Comparison of ENCODE assay signal across 5 cellular contexts in the genomic region with DNA sequence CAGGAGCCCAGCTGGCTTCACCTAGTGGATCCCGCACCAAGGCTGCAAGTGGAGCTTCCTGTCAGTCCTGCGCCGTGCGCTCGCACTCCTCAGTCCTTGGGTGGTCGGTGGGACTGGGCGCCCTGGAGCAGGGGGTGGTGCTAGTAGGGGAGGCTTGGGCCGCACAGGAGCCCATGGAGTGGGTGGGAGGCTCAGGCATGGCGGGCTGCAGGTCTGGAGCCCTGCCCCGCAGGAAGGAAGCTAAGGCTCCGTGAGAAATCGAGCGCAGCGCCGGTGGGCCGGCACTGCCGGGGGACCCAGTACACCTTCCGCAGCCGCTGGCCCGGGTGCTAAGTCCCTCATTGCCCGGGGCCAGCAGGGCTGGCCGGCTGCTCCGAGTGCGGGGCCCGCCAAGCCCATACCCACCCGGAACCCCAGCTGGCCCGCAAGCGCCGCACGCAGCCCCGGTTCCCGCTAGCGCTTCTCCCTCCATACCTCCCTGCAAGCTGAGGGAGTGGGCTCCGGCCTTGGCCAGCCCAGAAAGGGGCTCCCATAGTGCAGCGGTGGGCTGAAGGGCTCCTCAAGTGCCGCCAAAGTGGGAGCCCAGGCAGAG.
DNase-seq lines count a peak whose midpoint lies in the region; ATAC-seq, FAIRE-seq and TF ChIP-seq lines count a peak whose summit lies in the region.
"Not testable (repeated sequence)": the region's sequence is repeated elsewhere in the genome, so short reads cannot be mapped to it uniquely, and the experiment has no call there.

No MANE protein-coding gene starts in this region.

- TF ChIP-seq POLR2A in HepG2 (IDR thresholded peaks at IDR 0.05; ENCODE audit: insufficient read depth in 1 of 2, low read depth in 2 of 2, low read length in 2 of 2) = not testable (repeated sequence)

- not testable (repeated sequence) for H3K4me3 Mint-ChIP-seq in osteocyte (ENCODE audit: unreplicated experiment)
- peak overlapping the region; percentile 57 for H3K4me3 Mint-ChIP-seq in progenitor cell of endocrine pancreas (ENCODE audit: low read depth)

- not testable (repeated sequence) for H3K36me3 ChIP-seq in hepatocyte (replicated peaks; ENCODE audit: insufficient read depth, low read depth); HepG2 (replicated peaks in 1 of 2; ENCODE audit: control insufficient read depth in 1 of 2, insufficient read depth in 2 of 2, low read length in 2 of 2)

- in situ Hi-C loops in HepG2 (cut with HindIII; ENCODE audit: extremely low pct_ligation_motif_present, low pct_unique_long_range_greater_than_20kb) = not testable (repeated sequence)

- WGBS in hepatocyte (ENCODE audit: low lambda C conversion rate, missing lambda C conversion rate) = 98% methylated on average over 22 of the region's 36 CpGs
- WGBS in HepG2 (ENCODE audit: low lambda C conversion rate) = 97% methylated on average over 10 of the region's 36 CpGs

- intact Hi-C loops in HepG2 (cut with micrococcal nuclease; ENCODE audit: unreplicated experiment) = loop anchor here (10.0 kb wide), 1 partner anchor 164 kb away; no protein-coding TSS in a partner anchor

- not testable (repeated sequence) for H4K20me1 ChIP-seq in hepatocyte (ENCODE audit: insufficient read depth, poor library complexity, severe bottlenecking); HepG2 (ENCODE audit: insufficient read depth, low read length)

- CTCF ChIA-PET in HepG2 (lab: Yijun Ruan, JAX; ENCODE audit: low intra/inter-chr PET ratio, low total read pairs) = not testable (repeated sequence)

- H3K9ac ChIP-seq in HepG2 (ENCODE audit: insufficient read depth, low read depth, low read length) = not testable (repeated sequence)

- H3K27ac ChIP-seq in hepatocyte = not testable (repeated sequence)
- peak overlapping the region; percentile 92 for H3K27ac ChIP-seq in HepG2 (ENCODE audit: extremely low read length, insufficient read depth, low read length)

- BruUV-seq in HepG2 (replicated peaks; lab: Mats Ljungman, UMichigan) = not testable (repeated sequence)

- TF ChIP-seq CTCF in hepatocyte (IDR thresholded peaks at IDR 0.05; ENCODE audit: poor library complexity); HepG2 (CRISPR knock-in tag; IDR thresholded peaks at IDR 0.05); osteocyte (IDR thresholded peaks at IDR 0.05); progenitor cell of endocrine pancreas (IDR thresholded peaks at IDR 0.05; ENCODE audit: unreplicated experiment): not testable (repeated sequence)

- TF ChIP-seq EP300 in HepG2 (IDR thresholded peaks at IDR 0.05; ENCODE audit: low read depth in 2 of 2, low read length in 2 of 2); HepG2 (CRISPR knock-in tag; IDR thresholded peaks at IDR 0.05; ENCODE audit: borderline replicate concordance): not testable (repeated sequence)

- H3K9me3 ChIP-seq in hepatocyte (ENCODE audit: low read depth); HepG2 (ENCODE audit: low read length): not testable (repeated sequence)

- H3K27ac Mint-ChIP-seq in osteocyte (ENCODE audit: unreplicated experiment) = not testable (repeated sequence)
- H3K27ac Mint-ChIP-seq in progenitor cell of endocrine pancreas = peak overlapping the region; percentile 96

- H3K9me3 Mint-ChIP-seq in osteocyte (ENCODE audit: unreplicated experiment) = not testable (repeated sequence)
- peaks cover 13% of the 10 kb centered on the region for H3K9me3 Mint-ChIP-seq in progenitor cell of endocrine pancreas (ENCODE audit: low read depth)

- H3K36me3 Mint-ChIP-seq in osteocyte (ENCODE audit: unreplicated experiment); progenitor cell of endocrine pancreas (ENCODE audit: insufficient read depth): not testable (repeated sequence)

- H3K4me1 Mint-ChIP-seq in osteocyte (ENCODE audit: unreplicated experiment) = not testable (repeated sequence)
- H3K4me1 Mint-ChIP-seq in progenitor cell of endocrine pancreas (ENCODE audit: low read depth) = peaks cover 23% of the 10 kb centered on the region

- not testable (repeated sequence) for ATAC-seq in HepG2

- not testable (repeated sequence) for H2AFZ ChIP-seq in hepatocyte; HepG2 (ENCODE audit: low read length)

- POLR2A ChIA-PET in HepG2 (lab: Yijun Ruan, JAX) = interaction anchor here (2.3 kb wide), 1 partner anchor 11 kb away, joined by 8 read pairs; no protein-coding TSS in a partner anchor

- not testable (repeated sequence) for H3K4me3 ChIP-seq in hepatocyte
- peak overlapping the region; percentile 54 to 66 (median 63); a peak in 4 of 6 replicates for H3K4me3 ChIP-seq in HepG2 (replicated peaks in 1 of 3; ENCODE audit: insufficient read depth in 1 of 3, low read depth in 2 of 3, low read length in 3 of 3)

- H3K27me3 Mint-ChIP-seq in osteocyte (ENCODE audit: unreplicated experiment); progenitor cell of endocrine pancreas: not testable (repeated sequence)

- not testable (repeated sequence) for H3K9me2 ChIP-seq in hepatocyte (replicated peaks; ENCODE audit: insufficient read depth)

- H3K4me1 ChIP-seq in hepatocyte (ENCODE audit: insufficient read depth) = not testable (repeated sequence)
- peaks cover 35% of the 10 kb centered on the region for H3K4me1 ChIP-seq in HepG2 (ENCODE audit: insufficient read depth, low read length)

- DNase-seq in DMS53 (lab: John Stamatoyannopoulos, UW) = peak; percentile 38
- DNase-seq in hepatocyte (ENCODE audit: low spot score); HepG2 (ENCODE audit: low spot score); progenitor cell of endocrine pancreas (ENCODE audit: low spot score, unreplicated experiment): not testable (repeated sequence)
- peak; percentile 80 for DNase-seq in osteocyte (ENCODE audit: extremely low spot score, unreplicated experiment)

- H3K4me2 ChIP-seq in hepatocyte (peak overlapping the region; percentile 74), HepG2 (ENCODE audit: low read depth, low read length) (peak overlapping the region; percentile 99)

- not testable (repeated sequence) for H3K79me2 ChIP-seq in hepatocyte; HepG2 (ENCODE audit: insufficient read depth, low read length)

- H3K27me3 ChIP-seq in hepatocyte; HepG2 (ENCODE audit: control insufficient read depth in 1 of 2, insufficient read depth in 2 of 2, low read length in 2 of 2): not testable (repeated sequence)

- not testable (repeated sequence) for TF ChIP-seq RAD21 in HepG2 (CRISPR knock-in tag; IDR thresholded peaks at IDR 0.05)

- FAIRE-seq in HepG2 (lab: Jason Lieb, UNC) = not testable (repeated sequence)

TF ChIP-seq in HepG2, 621 proteins besides CTCF, POLR2A, EP300 and RAD21:
- TF ChIP-seq, protein P1, sequence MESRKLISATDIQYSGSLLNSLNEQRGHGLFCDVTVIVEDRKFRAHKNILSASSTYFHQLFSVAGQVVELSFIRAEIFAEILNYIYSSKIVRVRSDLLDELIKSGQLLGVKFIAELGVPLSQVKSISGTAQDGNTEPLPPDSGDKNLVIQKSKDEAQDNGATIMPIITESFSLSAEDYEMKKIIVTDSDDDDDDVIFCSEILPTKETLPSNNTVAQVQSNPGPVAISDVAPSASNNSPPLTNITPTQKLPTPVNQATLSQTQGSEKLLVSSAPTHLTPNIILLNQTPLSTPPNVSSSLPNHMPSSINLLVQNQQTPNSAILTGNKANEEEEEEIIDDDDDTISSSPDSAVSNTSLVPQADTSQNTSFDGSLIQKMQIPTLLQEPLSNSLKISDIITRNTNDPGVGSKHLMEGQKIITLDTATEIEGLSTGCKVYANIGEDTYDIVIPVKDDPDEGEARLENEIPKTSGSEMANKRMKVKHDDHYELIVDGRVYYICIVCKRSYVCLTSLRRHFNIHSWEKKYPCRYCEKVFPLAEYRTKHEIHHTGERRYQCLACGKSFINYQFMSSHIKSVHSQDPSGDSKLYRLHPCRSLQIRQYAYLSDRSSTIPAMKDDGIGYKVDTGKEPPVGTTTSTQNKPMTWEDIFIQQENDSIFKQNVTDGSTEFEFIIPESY (CRISPR knock-in tag; IDR thresholded peaks at IDR 0.05) = 0 out of 2 replicates have a peak, but pooled peaks have one; percentile 28
- TF ChIP-seq RBFOX2 (IDR thresholded peaks at IDR 0.05; ENCODE audit: low read depth, low read length) (peak; percentile 73), ZBTB38 (CRISPR knock-in tag; IDR thresholded peaks at IDR 0.05) (peak; percentile 67), AGO2 (optimal IDR thresholded peaks at IDR 0.05; ENCODE audit: low read depth, low read length) (peak; percentile 65)
